Comparison of ENCODE assay signal across 2 cellular contexts in genomic region chr7:44455155-44455554, GRCh38.
TF ChIP-seq lines count a peak whose summit lies in the region.

No MANE protein-coding gene starts in this region.

TF ChIP-seq in IMR-90, 13 proteins besides CTCF, POLR2A, EP300 and RAD21:
- TF ChIP-seq MXI1 (IDR thresholded peaks at IDR 0.05; ENCODE audit: borderline replicate concordance, low read depth, low read length) = no peak
- no peak for TF ChIP-seq CEBPB (IDR thresholded peaks at IDR 0.05; ENCODE audit: low read depth, low read length)
- no peak for TF ChIP-seq BHLHE40 (IDR thresholded peaks at IDR 0.05; ENCODE audit: low read depth, low read length)
- TF ChIP-seq RFX5 (IDR thresholded peaks at IDR 0.05; ENCODE audit: low read depth, low read length) = no peak
- TF ChIP-seq MAZ (IDR thresholded peaks at IDR 0.05; ENCODE audit: borderline replicate concordance, low read depth, low read length) = no peak
- no peak for TF ChIP-seq RCOR1 (IDR thresholded peaks at IDR 0.05; ENCODE audit: insufficient replicate concordance, low read length)
- TF ChIP-seq FOS (IDR thresholded peaks at IDR 0.05; ENCODE audit: low read depth, low read length) = no peak
- no peak for TF ChIP-seq CHD1 (IDR thresholded peaks at IDR 0.05; ENCODE audit: low read depth, low read length)
- no peak for TF ChIP-seq ELK1 (IDR thresholded peaks at IDR 0.05; ENCODE audit: borderline replicate concordance, low read depth, low read length)
- no peak for TF ChIP-seq NFE2L2 (IDR thresholded peaks at IDR 0.05; ENCODE audit: low read depth, low read length)
- no peak for TF ChIP-seq USF2 (IDR thresholded peaks at IDR 0.05; ENCODE audit: low read depth, low read length)

TF ChIP-seq in WTC11, 78 proteins besides CTCF, POLR2A, EP300 and RAD21:
- TF ChIP-seq FOXP4 (CRISPR knock-in tag; IDR thresholded peaks at IDR 0.05) (no peak), ZSCAN18 (CRISPR knock-in tag; IDR thresholded peaks at IDR 0.05) (no peak), STAT6 (CRISPR knock-in tag; conservative IDR thresholded peaks at IDR 0.05; ENCODE audit: low read depth) (no peak), NFE2L1 (CRISPR knock-in tag; IDR thresholded peaks at IDR 0.05) (no peak), MAX (CRISPR knock-in tag; IDR thresholded peaks at IDR 0.05) (no peak), E2F4 (CRISPR knock-in tag; IDR thresholded peaks at IDR 0.05; ENCODE audit: borderline replicate concordance, low read depth) (no peak), TCF7 (CRISPR knock-in tag; IDR thresholded peaks at IDR 0.05; ENCODE audit: low read depth) (no peak), TEAD1 (CRISPR knock-in tag; IDR thresholded peaks at IDR 0.05) (no peak), CBFB (CRISPR knock-in tag; IDR thresholded peaks at IDR 0.05; ENCODE audit: low read depth) (no peak), RELA (CRISPR knock-in tag; IDR thresholded peaks at IDR 0.05; ENCODE audit: borderline replicate concordance) (no peak), KAT7 (CRISPR knock-in tag; IDR thresholded peaks at IDR 0.05; ENCODE audit: borderline replicate concordance) (no peak), ZNF416 (CRISPR knock-in tag; IDR thresholded peaks at IDR 0.05) (no peak), AFF4 (CRISPR knock-in tag; IDR thresholded peaks at IDR 0.05; ENCODE audit: borderline replicate concordance) (no peak), NR1H2 (CRISPR knock-in tag; IDR thresholded peaks at IDR 0.05) (no peak), ZNF281 (CRISPR knock-in tag; IDR thresholded peaks at IDR 0.05) (no peak), NR2C2 (CRISPR knock-in tag; IDR thresholded peaks at IDR 0.05) (no peak), ETV6 (CRISPR knock-in tag; IDR thresholded peaks at IDR 0.05) (no peak), EMX1 (CRISPR knock-in tag; IDR thresholded peaks at IDR 0.05) (no peak)
TF ChIP-seq in WTC11: peak in this region for 0.
